In the genomic region with DNA sequence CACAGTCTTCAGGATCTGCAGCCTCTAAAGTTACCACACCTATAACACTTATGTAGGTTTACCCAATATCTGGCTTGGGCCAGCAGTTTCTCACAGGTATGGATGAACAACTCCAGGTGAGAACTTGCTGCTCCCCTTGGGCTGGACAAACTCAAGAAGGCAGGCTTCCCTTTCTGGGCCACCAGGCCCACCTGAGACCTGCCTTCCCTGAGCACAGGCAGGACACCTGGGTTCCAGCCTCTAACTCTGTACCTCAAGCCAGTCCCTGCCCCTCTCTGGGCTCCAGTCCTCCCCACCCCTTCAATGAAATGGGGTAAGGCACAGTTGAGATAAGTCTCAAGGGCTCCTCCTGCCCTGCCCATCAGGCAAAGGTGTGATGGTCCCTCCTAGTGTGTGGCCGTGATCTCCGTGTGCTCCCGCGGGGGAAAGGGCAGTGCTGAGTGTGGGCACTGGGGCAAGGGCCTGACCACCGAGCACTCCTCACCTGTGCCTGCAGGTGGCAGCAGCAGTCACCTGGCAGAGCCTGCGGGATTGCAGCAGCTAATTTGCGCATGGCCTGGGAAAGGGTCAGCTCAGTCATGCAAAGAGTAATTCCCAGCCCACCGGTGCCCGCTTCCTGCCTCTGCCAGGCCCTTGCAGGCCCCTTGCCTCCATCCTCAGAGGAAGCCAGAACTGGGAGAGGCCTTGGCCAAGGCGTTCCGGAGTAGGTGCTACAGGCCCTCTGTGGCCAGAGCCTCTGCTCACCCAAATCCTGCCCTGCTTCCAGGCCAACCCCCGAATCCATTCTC, we compare ENCODE assay signal across 9 cellular contexts. TPM values are rescaled to one million over a fixed set of nuclear protein-coding genes. Genes with fewer than 3 reads are reported as not detected.
DNase-seq lines count a peak whose midpoint lies in the region; ATAC-seq and TF ChIP-seq lines count a peak whose summit lies in the region.
"Had no signal": no experiment of that assay in that cellular context is flagged by ENCODE, and none has a peak within 500 bp of the region (broad histone marks: within the 10 kb centered on the region; RNA-seq: fewer than 3 reads in every experiment).

No MANE protein-coding gene starts in this region.

- peaks cover 4% of the 10 kb centered on the region for H3K9me3 Mint-ChIP-seq in activated T-helper 17 cell treated with anti-CD3 and anti-CD28 coated beads, Interleukin-2, amount 50 U/mL, for 72 hours

- H3K4me1 ChIP-seq in heart left ventricle: peaks cover 0 to 35% (median 3%) of the 10 kb centered on the region in 12 donors

- intact Hi-C loops in heart left ventricle (cut with DNase I): loop anchor here in 8 of 10 donors (2.0 to 5.0 kb wide), 2 partner anchors 47 to 49 kb away; no protein-coding TSS in a partner anchor

- no peak overlapping the region for H3K4me3 ChIP-seq in GM12865 (ENCODE audit: low read depth, low read length)
- H3K4me3 ChIP-seq in heart left ventricle: no peak overlapping the region
- no peak overlapping the region for H3K4me3 ChIP-seq in retinal pigment epithelial cell (ENCODE audit: low read length)

- H3K27me3 ChIP-seq in heart left ventricle: peaks cover 0 to 13% (median 0%) of the 10 kb centered on the region in 9 donors

- H3K9me3 ChIP-seq in heart left ventricle: peaks cover 0 to 24% (median 10%) of the 10 kb centered on the region in 12 donors

- peak overlapping the region; percentile 73 for H3K4me3 Mint-ChIP-seq in activated T-helper 17 cell treated with anti-CD3 and anti-CD28 coated beads, Interleukin-2, amount 50 U/mL, for 72 hours

- no peak for TF ChIP-seq POLR2A in heart left ventricle (IDR thresholded peaks at IDR 0.05)

- no peak for ATAC-seq in activated T-helper 17 cell treated with anti-CD3 and anti-CD28 coated beads, Interleukin-2, amount 50 U/mL, for 72 hours (replicated peaks)
- ATAC-seq in heart left ventricle: peak; percentile 58 to 92 (median 87)
- ATAC-seq in GM21786 (IDR thresholded peaks at IDR 0.05; ENCODE audit: unreplicated experiment): no peak
- no peak for ATAC-seq in HG03469 (IDR thresholded peaks at IDR 0.05; ENCODE audit: unreplicated experiment)

- DNase-seq in AG08395 (ENCODE audit: low spot score): peak; percentile 51
- DNase-seq in GM12865 (ENCODE audit: low read depth): peak; percentile 82
- peak; percentile 52 for DNase-seq in NCI-H146 (lab: John Stamatoyannopoulos, UW)
- peak; percentile 33 to 80 (median 53) for DNase-seq in heart left ventricle
- no peak for DNase-seq in retinal pigment epithelial cell (ENCODE audit: low read depth)

- peaks cover 40% of the 10 kb centered on the region for H3K36me3 Mint-ChIP-seq in activated T-helper 17 cell treated with anti-CD3 and anti-CD28 coated beads, Interleukin-2, amount 50 U/mL, for 72 hours (ENCODE audit: low read depth)

- H3K36me3 ChIP-seq in heart left ventricle: no peaks in the 10 kb centered on the region

- H3K27ac Mint-ChIP-seq in activated T-helper 17 cell treated with anti-CD3 and anti-CD28 coated beads, Interleukin-2, amount 50 U/mL, for 72 hours: peak overlapping the region; percentile 98

- peaks cover 24% of the 10 kb centered on the region for H3K4me1 Mint-ChIP-seq in activated T-helper 17 cell treated with anti-CD3 and anti-CD28 coated beads, Interleukin-2, amount 50 U/mL, for 72 hours

- TF ChIP-seq CTCF in GM12865 (IDR thresholded peaks at IDR 0.05; ENCODE audit: insufficient read depth, low read depth, low read length, missing control alignments): peak; percentile 95
- peak; percentile 56 to 83 (median 66) for TF ChIP-seq CTCF in heart left ventricle (IDR thresholded peaks at IDR 0.05)
- TF ChIP-seq CTCF in retinal pigment epithelial cell (conservative IDR thresholded peaks at IDR 0.05; ENCODE audit: low read depth, low read length): peak; percentile 89

- H3K27ac ChIP-seq in heart left ventricle: peak overlapping the region in 1 of 12 donors; percentile 78

- WGBS in heart left ventricle, 4 donors: 16 to 28% (median 19%) methylated on average over 7 to 12 of the region's 12 CpGs

- H3K27me3 Mint-ChIP-seq in activated T-helper 17 cell treated with anti-CD3 and anti-CD28 coated beads, Interleukin-2, amount 50 U/mL, for 72 hours: no peaks in the 10 kb centered on the region

RNA-seq across cellular contexts. Expression of gene ADGRG1, which starts 28.2 kb away (rescaled TPM):
- total RNA-seq in activated T-helper 17 cell treated with anti-CD3 and anti-CD28 coated beads, Interleukin-2, amount 50 U/mL, for 72 hours: 10 to 100 TPM; 10.7 to 34.3 TPM
- total RNA-seq in heart left ventricle: 10 to 100 TPM; 15.2 to 65.2 (median 17.5) TPM
- 10 to 100 TPM; 14.1 to 23.3 TPM for polyA plus RNA-seq in heart left ventricle

RNA-seq across cellular contexts. Expression of gene ADGRG5, which starts 57.8 kb away (rescaled TPM):
- 10 to 100 TPM; 13.7 to 36.9 TPM for total RNA-seq in activated T-helper 17 cell treated with anti-CD3 and anti-CD28 coated beads, Interleukin-2, amount 50 U/mL, for 72 hours
- total RNA-seq in heart left ventricle: 1 to 10 TPM in 1 of 9 donors, under 1 TPM in 3, not detected in 5; 0.07 to 1.4 (median 0.11) TPM
- under 1 TPM in 1 of 2 donors, not detected in 1; 0.04 TPM for polyA plus RNA-seq in heart left ventricle
- total RNA-seq: glomerular endothelial cell had no signal

Comparison
In these comparisons a context has a peak if more than half of its experiments do, and no peak if none do; other contexts are left out.
1. ATAC-seq: peak in heart left ventricle (4 of 4); none in activated T-helper 17 cell treated with anti-CD3 and anti-CD28 coated beads, Interleukin-2, amount 50 U/mL, for 72 hours (single experiment), GM21786 (single experiment) and HG03469 (single experiment).
2. RNA of gene ADGRG5, which starts 57.8 kb away (total RNA-seq): 13.7 to 36.9 TPM in activated T-helper 17 cell treated with anti-CD3 and anti-CD28 coated beads, Interleukin-2, amount 50 U/mL, for 72 hours; 0.07 to 1.4 TPM in heart left ventricle; every median in the first group is over 4 times any median in the second.
3. Peak in every context shown above with its lines, with median percentiles within 50 percentile points of each other: CTCF ChIP-seq.